ENCODE assay signal across 21 cellular contexts in genomic region chr1:36583080-36583479, GRCh38.
"Had no signal": no experiment of that assay in that cellular context is flagged by ENCODE, and none has a peak within 500 bp of the region (broad histone marks: within the 10 kb centered on the region; RNA-seq: fewer than 3 reads in every experiment).

No MANE protein-coding gene starts in this region.

- H3K9ac ChIP-seq: SK-N-SH had no signal

- H3K4me1 Mint-ChIP-seq: T-cell had no signal

- DNase-seq: KBM-7, MV-4-11, NCI-H1048, NCI-H1105, NCI-H1417 treated with DMSO at 0.1 percent for 48 hours, NCI-H146, NCI-H1694 treated with DMSO at 0.1 percent for 48 hours, NCI-H1930, NCI-H2081, NCI-H2107, NCI-H2227 treated with DMSO at 0.1 percent for 48 hours, NCI-H446, NCI-H510A, NCI-H524 treated with DMSO at 0.1 percent for 48 hours, NCI-H774, SHP77, SK-N-SH, SW 1271, T-cell had no signal

- H3K9me3 Mint-ChIP-seq: T-cell; T-helper 1 cell treated with Interleukin-12 subunit alpha and Interleukin-12 subunit beta and Interleukin-4 antibody, amounts not matched to agents 30 μg/mL and 1 μg/mL, for 36 hours had no signal

- H3K4me3 Mint-ChIP-seq: T-cell; T-helper 1 cell treated with Interleukin-12 subunit alpha and Interleukin-12 subunit beta and Interleukin-4 antibody, amounts not matched to agents 30 μg/mL and 1 μg/mL, for 36 hours had no signal

- H3K9me3 ChIP-seq: SK-N-SH had no signal

- H3K4me2 ChIP-seq: SK-N-SH had no signal

- H3K36me3 Mint-ChIP-seq: T-cell had no signal

- H3K27ac ChIP-seq: RWPE1 had no signal

- H3K27ac Mint-ChIP-seq: T-cell; T-helper 1 cell treated with Interleukin-12 subunit alpha and Interleukin-12 subunit beta and Interleukin-4 antibody, amounts not matched to agents 30 μg/mL and 1 μg/mL, for 36 hours had no signal
